13 cellular contexts compared by ENCODE assay signal in genomic region chr5:122773615-122774014, GRCh38. TPM values are rescaled to one million over a fixed set of nuclear protein-coding genes. Genes with fewer than 3 reads are reported as not detected.
A peak's percentile ranks its signal among the peaks of the same experiment; 100 is the strongest.
DNase-seq lines count a peak whose midpoint lies in the region; ATAC-seq and TF ChIP-seq lines count a peak whose summit lies in the region.
"Had no signal": no experiment of that assay in that cellular context is flagged by ENCODE, and none has a peak within 500 bp of the region (broad histone marks: within the 10 kb centered on the region; RNA-seq: fewer than 3 reads in every experiment).

No MANE protein-coding gene starts in this region.

- peaks cover 38% of the 10 kb centered on the region for H3K4me1 Mint-ChIP-seq in CD14-positive monocyte
- H3K4me1 Mint-ChIP-seq in WTC11 = peaks cover 18% of the 10 kb centered on the region
- peaks cover 20 to 31% (median 27%) of the 10 kb centered on the region in 3 donors for H3K4me1 Mint-ChIP-seq in naive B cell

- H3K27ac Mint-ChIP-seq in CD14-positive monocyte (peak overlapping the region in 5 of 7 donors; percentile 12 to 78 (median 47)), WTC11 (no peak overlapping the region), naive B cell (peak overlapping the region in 5 of 6 donors; percentile 52 to 99 (median 57))

- H3K4me3 Mint-ChIP-seq in CD14-positive monocyte = peak overlapping the region in 1 of 2 donors; percentile 32
- H3K4me3 Mint-ChIP-seq in WTC11 = peak overlapping the region; percentile 45
- peak overlapping the region in 7 of 8 donors; percentile 44 to 97 (median 64) for H3K4me3 Mint-ChIP-seq in naive B cell

- DNase-seq in CD14-positive monocyte (ENCODE audit: low spot score) = no peak
- DNase-seq in G401 (ENCODE audit: low spot score) = peak; percentile 16
- no peak for DNase-seq in WTC11 (ENCODE audit: low spot score)
- no peak for DNase-seq in naive B cell
- DNase-seq in NCI-H1694 treated with DMSO at 0.1 percent for 48 hours (lab: John Stamatoyannopoulos, UW) = no peak
- DNase-seq in HUDEP-2 (lab: John Stamatoyannopoulos, UW; ENCODE audit: unreplicated experiment in 76 of 76) = no peak
- DNase-seq: amygdala; effector CD4-positive, alpha-beta T cell; left lung; NCI-H1417 treated with DMSO at 0.1 percent for 48 hours; SJCRH30; stomach had no signal

- intact Hi-C loops in CD14-positive monocyte (cut with micrococcal nuclease) = loop anchor here in 1 of 2 donors (10.0 kb wide), 1 partner anchor 69 kb away; no protein-coding TSS in a partner anchor

- H3K9me3 Mint-ChIP-seq in CD14-positive monocyte (no peaks in the 10 kb centered on the region), WTC11 (no peaks in the 10 kb centered on the region), naive B cell (no peaks in the 10 kb centered on the region)

- no peak for ATAC-seq in WTC11
- no peak for ATAC-seq in naive B cell (ENCODE audit: low read depth in 2 of 2)
- no peak for ATAC-seq in HG02870 (IDR thresholded peaks at IDR 0.05; ENCODE audit: unreplicated experiment)
- ATAC-seq: left lung had no signal

- H3K36me3 Mint-ChIP-seq in CD14-positive monocyte (peaks cover 0 to 7% of the 10 kb centered on the region in 2 donors), WTC11 (no peaks in the 10 kb centered on the region), naive B cell (peaks cover 8 to 21% of the 10 kb centered on the region in 2 donors)

- in situ Hi-C loops in G401 (cut with HindIII; ENCODE audit: low sequenced_read_pairs) = no loop called here

- peaks cover 1 to 5% (median 3%) of the 10 kb centered on the region in 3 donors for H3K27me3 Mint-ChIP-seq in CD14-positive monocyte (ENCODE audit: low read depth in 3 of 3)
- H3K27me3 Mint-ChIP-seq in WTC11 (ENCODE audit: low read depth) = peaks cover 7% of the 10 kb centered on the region
- H3K27me3 Mint-ChIP-seq in naive B cell = peaks cover 0 to 13% (median 4%) of the 10 kb centered on the region in 3 donors

- TF ChIP-seq CTCF in CD14-positive monocyte (IDR thresholded peaks at IDR 0.05) (no peak), WTC11 (IDR thresholded peaks at IDR 0.05) (no peak)

- POLR2A ChIA-PET in WTC11 (lab: Charles Lee) = interaction anchor here (0.9 kb wide), 1 partner anchor 13 kb away, joined by 4 read pairs; no protein-coding TSS in a partner anchor

- CTCF ChIA-PET in WTC11 (lab: Charles Lee) = interaction anchor here (1.4 kb wide), 1 partner anchor 70 kb away, joined by 3 read pairs; no protein-coding TSS in a partner anchor

TF ChIP-seq in WTC11, 78 proteins besides CTCF, POLR2A, EP300 and RAD21:
- no peak for TF ChIP-seq ZSCAN18 (CRISPR knock-in tag; IDR thresholded peaks at IDR 0.05)
- no peak for TF ChIP-seq TEAD1 (CRISPR knock-in tag; IDR thresholded peaks at IDR 0.05)
- peak; percentile 77 for TF ChIP-seq GABPB1 (CRISPR knock-in tag; IDR thresholded peaks at IDR 0.05)
TF ChIP-seq in WTC11: peak in this region for 1.

RNA-seq across cellular contexts. Expression of gene SNX2, which starts 1.3 kb away (rescaled TPM):
- 100 to 1,000 TPM; 263 to 264 TPM for polyA plus RNA-seq in CD14-positive monocyte
- total RNA-seq in G401 (2014; rRNA removed; shearing (Covaris generic)) = 77.4 and 89.8 TPM in 2 replicates
- total RNA-seq in WTC11 (2021) = 63.7 to 68.9 TPM (median 66.6 TPM) in 3 replicates
- polyA plus RNA-seq in naive B cell (ENCODE audit: low read depth in 6 of 6) = 100 to 1,000 TPM; 457 to 756 (median 632) TPM
